In the genomic region with DNA sequence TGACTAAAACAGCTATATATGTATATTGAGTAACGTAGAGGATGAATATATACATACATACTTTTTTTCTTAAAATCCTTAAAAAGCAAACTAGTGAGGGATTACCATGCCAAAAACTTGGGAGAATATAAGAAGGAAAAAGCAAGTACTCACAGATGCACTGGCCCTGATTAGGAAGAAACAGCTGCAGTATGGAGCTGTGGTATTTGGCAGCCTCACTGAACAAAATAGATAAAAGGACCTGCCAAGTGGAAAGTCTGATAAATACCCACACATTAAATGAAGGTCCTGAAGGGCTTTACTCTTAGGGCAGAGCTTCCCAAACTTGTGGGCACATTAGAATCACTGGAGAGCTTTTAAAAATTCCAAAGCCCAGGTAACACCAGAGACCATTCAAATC, we compare ENCODE assay signal across 16 cellular contexts.
"Had no signal": no experiment of that assay in that cellular context is flagged by ENCODE, and none has a peak within 500 bp of the region (broad histone marks: within the 10 kb centered on the region; RNA-seq: fewer than 3 reads in every experiment).

No MANE protein-coding gene starts in this region.

- H3K9me3 ChIP-seq: lower lobe of right lung, sigmoid colon, stomach, testis, upper lobe of left lung had no signal

- H3K4me1 ChIP-seq: testis had no signal

- ATAC-seq: activated CD4-positive, alpha-beta T cell treated with anti-CD3 and anti-CD28 coated beads for 36 hours; activated T-cell treated with anti-CD3 and anti-CD28 coated beads, Interleukin-2, amount 50 U/mL, for 4 hours; esophagus mucosa; lower lobe of right lung had no signal

- H3K27me3 ChIP-seq: sigmoid colon, stomach, testis, upper lobe of left lung had no signal

- DNase-seq: activated CD4-positive, alpha-beta memory T cell treated with anti-CD3 and anti-CD28 coated beads, Interleukin-2, amount 10 ng/mL, durations not matched to agents 7 days and 5 days; activated CD4-positive, alpha-beta T cell treated with anti-CD3 and anti-CD28 coated beads for 36 hours; activated effector memory CD4-positive, alpha-beta T cell treated with Interleukin-2 at 50 U/mL for 16 hours; activated naive CD4-positive, alpha-beta T cell treated with anti-CD3 and anti-CD28 coated beads, Interleukin-2, amount 50 U/mL, for 16 hours; activated T-cell treated with anti-CD3 and anti-CD28 coated beads, Interleukin-2, amount 50 U/mL, for 4 hours; hypothalamus; lower lobe of right lung; midbrain; sigmoid colon; stimulated activated CD4-positive, alpha-beta T cell treated with anti-CD3 and anti-CD28 coated beads, Interleukin-1b, Interleukin-23, amount 100 ng/mL, for 48 hours; stomach; T-helper 1 cell; T1000; testis; upper lobe of left lung had no signal

- H3K36me3 ChIP-seq: lower lobe of right lung, sigmoid colon, stomach, upper lobe of left lung had no signal

- H3K27ac ChIP-seq: lower lobe of right lung, sigmoid colon, stomach, testis, upper lobe of left lung had no signal

- H3K4me3 ChIP-seq: lower lobe of right lung, sigmoid colon, stomach, testis, upper lobe of left lung had no signal
